Comparison of ENCODE assay signal across 8 cellular contexts in the genomic region with DNA sequence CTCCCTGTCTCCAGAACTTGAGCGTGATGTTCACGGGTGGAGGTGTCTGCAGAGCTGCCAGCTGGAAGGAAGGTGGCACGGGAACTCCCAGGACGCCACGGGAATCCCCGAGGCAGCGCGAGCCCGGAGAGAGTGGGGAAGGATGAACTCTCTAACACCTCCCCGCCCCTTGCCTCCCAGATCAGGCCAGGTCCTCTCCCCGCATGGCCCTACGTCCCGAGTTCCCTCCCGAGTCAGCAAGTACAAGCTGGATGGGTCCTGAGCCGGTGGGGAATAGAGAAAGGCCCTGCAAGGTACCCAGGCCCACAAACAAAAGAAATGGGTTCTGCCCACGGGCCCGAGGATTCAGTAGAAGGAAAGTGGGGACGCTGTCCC. TPM values are rescaled to one million over a fixed set of nuclear protein-coding genes. Genes with fewer than 3 reads are reported as not detected.
DNase-seq lines count a peak whose midpoint lies in the region; ATAC-seq, FAIRE-seq and TF ChIP-seq lines count a peak whose summit lies in the region.
"Not testable (repeated sequence)": the region's sequence is repeated elsewhere in the genome, so short reads cannot be mapped to it uniquely, and the experiment has no call there.

No MANE protein-coding gene starts in this region.

- not testable (repeated sequence) for H3K9me3 Mint-ChIP-seq in astrocyte (ENCODE audit: unreplicated experiment)

- CTCF ChIA-PET in Panc1 (lab: Charles Lee): not testable (repeated sequence)

- 5% methylated on average over 6 of the region's 18 CpGs; no CpG with 5 or more reads in 1 of the 2 donors for WGBS in tibial nerve, 2 donors

- POLR2A ChIA-PET in Panc1 (lab: Charles Lee): not testable (repeated sequence)

- H3K36me3 Mint-ChIP-seq in astrocyte (ENCODE audit: low read depth, unreplicated experiment): not testable (repeated sequence)

- H3K4me1 ChIP-seq in Panc1 (ENCODE audit: control insufficient read depth, insufficient read depth, low read length); astrocyte (ENCODE audit: insufficient read depth, low read length); tibial nerve: not testable (repeated sequence)

- TF ChIP-seq POLR2A in tibial nerve (IDR thresholded peaks at IDR 0.05): not testable (repeated sequence)

- H2AFZ ChIP-seq in astrocyte (ENCODE audit: low read depth, low read length): not testable (repeated sequence)

- not testable (repeated sequence) for H3K27ac ChIP-seq in Panc1 (ENCODE audit: low read length); astrocyte (ENCODE audit: low read depth, low read length)
- H3K27ac ChIP-seq in tibial nerve: peak overlapping the region in 1 of 4 donors; percentile 62

- not testable (repeated sequence) for TF ChIP-seq EP300 in tibial nerve (IDR thresholded peaks at IDR 0.05)

- H3K27me3 Mint-ChIP-seq in astrocyte (ENCODE audit: low read depth, unreplicated experiment): not testable (repeated sequence)

- H3K4me2 ChIP-seq in astrocyte (ENCODE audit: low read length): peak overlapping the region; percentile 77

- ATAC-seq in GM19463 (IDR thresholded peaks at IDR 0.05; ENCODE audit: unreplicated experiment) (peak; percentile 23), HG03039 (IDR thresholded peaks at IDR 0.05; ENCODE audit: unreplicated experiment) (peak; percentile 34), Panc1 (peak; percentile 64), Right ventricle myocardium inferior (peak; percentile 55), omental fat pad (ENCODE audit: low FRiP score) (peak; percentile 81)

- BruUV-seq in Panc1 (replicated peaks; lab: Mats Ljungman, UMichigan): not testable (repeated sequence)

- peak overlapping the region; percentile 29 to 30 for H3K4me3 ChIP-seq in Panc1 (ENCODE audit: low read depth in 2 of 2, low read length in 2 of 2)
- H3K4me3 ChIP-seq in astrocyte (ENCODE audit: insufficient read depth, low read depth, low read length): peak overlapping the region; percentile 23
- peak overlapping the region in 3 of 4 donors; percentile 34 to 49 (median 47) for H3K4me3 ChIP-seq in tibial nerve

- intact Hi-C loops in Panc1 (cut with micrococcal nuclease; ENCODE audit: unreplicated experiment); Right ventricle myocardium inferior (cut with DNase I): not testable (repeated sequence)

- not testable (repeated sequence) for H3K9me3 ChIP-seq in Panc1 (ENCODE audit: control insufficient read depth, insufficient read depth, low read depth, low read length); astrocyte (ENCODE audit: insufficient read depth, low read depth, low read length); tibial nerve

- not testable (repeated sequence) for FAIRE-seq in astrocyte (lab: Jason Lieb, UNC)

- in situ Hi-C loops in Panc1 (cut with HindIII; ENCODE audit: low pct_unique_long_range_greater_than_20kb, low sequenced_read_pairs): not testable (repeated sequence)

- TF ChIP-seq CTCF in Panc1 (IDR thresholded peaks at IDR 0.05); astrocyte (IDR thresholded peaks at IDR 0.05; ENCODE audit: insufficient read depth, low read depth, low read length); omental fat pad (IDR thresholded peaks at IDR 0.05); tibial nerve (IDR thresholded peaks at IDR 0.05): not testable (repeated sequence)

- H3K9ac ChIP-seq in astrocyte (ENCODE audit: low read length): not testable (repeated sequence)

- H3K27me3 ChIP-seq in Panc1 (ENCODE audit: control insufficient read depth, insufficient read depth, low read length); astrocyte (ENCODE audit: insufficient read depth, low read length); tibial nerve: not testable (repeated sequence)

- DNase-seq in DMS53 (lab: John Stamatoyannopoulos, UW): peak; percentile 45
- not testable (repeated sequence) for DNase-seq in Panc1 (ENCODE audit: low read depth, low spot score); astrocyte (ENCODE audit: low read depth); Right ventricle myocardium inferior (ENCODE audit: missing footprints); omental fat pad (ENCODE audit: low spot score); tibial nerve (ENCODE audit: low spot score in 2 of 2)

- not testable (repeated sequence) for H3K27ac Mint-ChIP-seq in astrocyte (ENCODE audit: unreplicated experiment)

- not testable (repeated sequence) for H3K4me1 Mint-ChIP-seq in astrocyte (ENCODE audit: low read depth, unreplicated experiment)

- H3K36me3 ChIP-seq in Panc1 (ENCODE audit: control insufficient read depth, insufficient read depth, low read length); astrocyte (ENCODE audit: insufficient read depth, low read length); tibial nerve: not testable (repeated sequence)

- not testable (repeated sequence) for H4K20me1 ChIP-seq in astrocyte (ENCODE audit: insufficient read depth, low read length)

- not testable (repeated sequence) for H3K79me2 ChIP-seq in astrocyte (ENCODE audit: insufficient read depth, low read length)

- not testable (repeated sequence) for H3K4me3 Mint-ChIP-seq in astrocyte (ENCODE audit: unreplicated experiment)

RNA-seq across cellular contexts. Expression of a gene that starts 17.8 kb away (rescaled TPM):
- total RNA-seq in Panc1 (2021; ENCODE audit: unreplicated experiment) (8.0 TPM), astrocyte (13.4 and 15.8 TPM in 2 replicates), Right ventricle myocardium inferior (16.3 TPM), omental fat pad (10 to 100 TPM; 10.6 to 17.7 (median 15.2) TPM), tibial nerve (10 to 100 TPM; 15.3 to 19.6 (median 17.7) TPM)
- 5.2 TPM for polyA plus RNA-seq in Panc1 (2012; ENCODE audit: insufficient read length)

RNA-seq across cellular contexts. Expression of a gene that starts 45.3 kb away (rescaled TPM):
- total RNA-seq in Panc1 (2021; ENCODE audit: unreplicated experiment) (0.15 TPM), astrocyte (0.34 and 0.38 TPM in 2 replicates), Right ventricle myocardium inferior (0.08 TPM), omental fat pad (under 1 TPM; 0.06 to 0.72 (median 0.30) TPM), tibial nerve (under 1 TPM in 3 of 4 donors, not detected in 1; 0.42 to 0.60 (median 0.44) TPM)
- 0.29 TPM for polyA plus RNA-seq in Panc1 (2012; ENCODE audit: insufficient read length)

RNA-seq across cellular contexts. Expression of a gene that starts 52.9 kb away (rescaled TPM):
- total RNA-seq in Panc1 (2021; ENCODE audit: unreplicated experiment): 13.5 TPM
- polyA plus RNA-seq in Panc1 (2012; ENCODE audit: insufficient read length): 26.6 TPM
- total RNA-seq in astrocyte: 14.2 and 18.4 TPM in 2 replicates
- 29.7 TPM for total RNA-seq in Right ventricle myocardium inferior
- total RNA-seq in omental fat pad: 10 to 100 TPM; 29.8 to 57.0 (median 48.0) TPM
- 10 to 100 TPM; 28.8 to 61.5 (median 49.8) TPM for total RNA-seq in tibial nerve

Comparison
In these comparisons a context has a peak if more than half of its experiments do, and no peak if none do; other contexts are left out.
1. ATAC-seq: peak in every context shown above with its lines; median percentile 81 in omental fat pad; 64 in Panc1; 55 in Right ventricle myocardium inferior; 34 in HG03039; 23 in GM19463.